1 cellular context compared by ENCODE assay signal in genomic region chr15:76334438-76335004, GRCh38.
TF ChIP-seq lines count a peak whose summit lies in the region.

No MANE protein-coding gene starts in this region.

TF ChIP-seq in GM23338, 12 proteins besides CTCF, POLR2A, EP300 and RAD21 (continued from another document):
- TF ChIP-seq ZNF462 (CRISPR knock-in tag; IDR thresholded peaks at IDR 0.05): no peak
- no peak for TF ChIP-seq ZNF114 (CRISPR knock-in tag; IDR thresholded peaks at IDR 0.05)
- TF ChIP-seq CREB1 (CRISPR knock-in tag; IDR thresholded peaks at IDR 0.05; ENCODE audit: low read depth): no peak
- TF ChIP-seq JUNB (IDR thresholded peaks at IDR 0.05; ENCODE audit: unreplicated experiment): no peak
- TF ChIP-seq ETS1 (IDR thresholded peaks at IDR 0.05): no peak
- TF ChIP-seq REST (IDR thresholded peaks at IDR 0.05; ENCODE audit: unreplicated experiment): no peak
- TF ChIP-seq ZNF331 (CRISPR knock-in tag; IDR thresholded peaks at IDR 0.05; ENCODE audit: low read depth): no peak
